In the genomic region with DNA sequence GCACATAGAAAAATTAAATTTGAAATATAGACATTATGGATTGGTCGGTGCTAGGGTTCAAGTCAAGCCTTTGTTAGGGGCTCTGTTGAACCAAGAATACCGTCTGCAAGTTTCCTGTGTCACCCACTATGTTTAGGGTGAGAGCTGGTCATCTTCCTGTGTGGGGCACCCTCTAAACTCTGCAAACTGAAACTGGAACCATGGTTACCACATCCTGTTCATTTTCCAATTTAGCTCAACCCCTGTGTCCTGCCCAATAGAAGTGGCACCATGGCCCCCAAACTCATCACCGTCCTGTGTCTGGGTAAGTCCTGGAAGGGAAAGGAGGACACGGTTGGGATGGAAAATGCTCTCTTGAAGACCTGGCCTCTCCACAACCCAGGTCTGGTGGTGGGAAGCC, we compare ENCODE assay signal across 14 cellular contexts. TPM values are rescaled to one million over a fixed set of nuclear protein-coding genes. Genes with fewer than 3 reads are reported as not detected.
DNase-seq lines count a peak whose midpoint lies in the region; ATAC-seq and TF ChIP-seq lines count a peak whose summit lies in the region.
"Had no signal": no experiment of that assay in that cellular context is flagged by ENCODE, and none has a peak within 500 bp of the region (broad histone marks: within the 10 kb centered on the region; RNA-seq: fewer than 3 reads in every experiment).

No MANE protein-coding gene starts in this region.

- no peaks in the 10 kb centered on the region for H3K4me1 ChIP-seq in endodermal cell (ENCODE audit: control insufficient read depth, insufficient read depth, low read length)
- H3K4me1 ChIP-seq: SJSA1 had no signal

- CTCF ChIA-PET in activated CD4-positive, alpha-beta T cell treated with anti-CD3 and anti-CD28 coated beads, Interleukin-2, amount 10 ng/mL, durations not matched to agents 7 days and 5 days (lab: Charles Lee), result interaction anchor here (0.6 kb wide), 1 partner anchor 351 kb away, joined by 3 read pairs; no protein-coding TSS in a partner anchor

- H3K27ac ChIP-seq in endodermal cell (ENCODE audit: low read depth, low read length), result no peak overlapping the region
- H3K27ac ChIP-seq: hepatocyte, SJSA1 had no signal

- H3K27me3 Mint-ChIP-seq in activated CD4-positive, alpha-beta T cell treated with anti-CD3 and anti-CD28 coated beads, Interleukin-2, amount 10 ng/mL, durations not matched to agents 7 days and 5 days, result peaks cover 48% of the 10 kb centered on the region
- H3K27me3 Mint-ChIP-seq in endodermal cell (ENCODE audit: insufficient read depth), result no peaks in the 10 kb centered on the region

- H3K9me3 Mint-ChIP-seq in activated CD4-positive, alpha-beta T cell treated with anti-CD3 and anti-CD28 coated beads, Interleukin-2, amount 10 ng/mL, durations not matched to agents 7 days and 5 days, result peaks cover 3% of the 10 kb centered on the region
- peaks cover 92% of the 10 kb centered on the region for H3K9me3 Mint-ChIP-seq in endodermal cell

- peak; percentile 64 for ATAC-seq in GM21576 (IDR thresholded peaks at IDR 0.05; ENCODE audit: unreplicated experiment)

- H3K27ac Mint-ChIP-seq in activated CD4-positive, alpha-beta T cell treated with anti-CD3 and anti-CD28 coated beads, Interleukin-2, amount 10 ng/mL, durations not matched to agents 7 days and 5 days, result no peak overlapping the region
- H3K27ac Mint-ChIP-seq in endodermal cell, result no peak overlapping the region

- POLR2A ChIA-PET in activated CD4-positive, alpha-beta T cell treated with anti-CD3 and anti-CD28 coated beads, Interleukin-2, amount 10 ng/mL, durations not matched to agents 7 days and 5 days (lab: Charles Lee), result no interaction called here

- no peaks in the 10 kb centered on the region for H3K27me3 ChIP-seq in endodermal cell (ENCODE audit: control insufficient read depth, insufficient read depth, low read length, poor library complexity, severe bottlenecking)
- H3K27me3 ChIP-seq: hepatocyte had no signal

- no peak for TF ChIP-seq CTCF in endodermal cell (conservative IDR thresholded peaks at IDR 0.05)

- H3K9me3 ChIP-seq in endodermal cell (ENCODE audit: control insufficient read depth, low read length), result peaks cover 81% of the 10 kb centered on the region
- H3K9me3 ChIP-seq: SJSA1 had no signal

- H3K9ac ChIP-seq in endodermal cell (ENCODE audit: extremely low read depth, low read length, poor library complexity, severe bottlenecking), result no peak overlapping the region

- DNase-seq in activated CD4-positive, alpha-beta T cell treated with anti-CD3 and anti-CD28 coated beads, Interleukin-2, amount 10 ng/mL, durations not matched to agents 7 days and 5 days, result peak; percentile 20
- DNase-seq in activated CD4-positive, alpha-beta T cell treated with anti-CD3 and anti-CD28 coated beads for 48 hours, result no peak
- DNase-seq in MV-4-11 (lab: John Stamatoyannopoulos, UW) (peak; percentile 91), endodermal cell (no peak), hepatic stellate cell (ENCODE audit: low spot score) (no peak)
- DNase-seq in stimulated activated CD8-positive, alpha-beta memory T cell treated with anti-CD3 and anti-CD28 coated beads, Interleukin-12 subunit alpha, Interleukin-12 subunit beta, amount 100 ng/mL, for 1 hour (ENCODE audit: low read depth), result peak; percentile 6
- DNase-seq in stimulated activated CD4-positive, alpha-beta T cell treated with anti-CD3 and anti-CD28 coated beads, Interleukin-2, amount 100 ng/mL, for 24 hours, result no peak
- DNase-seq: ACHN, NCI-H1930 had no signal

- no peak overlapping the region for H3K4me3 ChIP-seq in endodermal cell (ENCODE audit: low read length)
- H3K4me3 ChIP-seq: hepatocyte, SJSA1 had no signal

- WGBS in endodermal cell (ENCODE audit: insufficient coverage in 1 of 2, insufficient read length in 1 of 2), 2 experiments, result 76 to 82% methylated on average over 2 to 4 of the region's 4 CpGs

- no peaks in the 10 kb centered on the region for H3K36me3 Mint-ChIP-seq in activated CD4-positive, alpha-beta T cell treated with anti-CD3 and anti-CD28 coated beads, Interleukin-2, amount 10 ng/mL, durations not matched to agents 7 days and 5 days (ENCODE audit: low read depth)
- no peaks in the 10 kb centered on the region for H3K36me3 Mint-ChIP-seq in endodermal cell (ENCODE audit: low read depth)

- H3K4me3 Mint-ChIP-seq in activated CD4-positive, alpha-beta T cell treated with anti-CD3 and anti-CD28 coated beads, Interleukin-2, amount 10 ng/mL, durations not matched to agents 7 days and 5 days, result peak overlapping the region; percentile 39
- H3K4me3 Mint-ChIP-seq in endodermal cell, result no peak overlapping the region

- no peaks in the 10 kb centered on the region for H3K36me3 ChIP-seq in endodermal cell (ENCODE audit: control insufficient read depth, insufficient read depth, low read length)
- H3K36me3 ChIP-seq: SJSA1 had no signal

- peaks cover 48% of the 10 kb centered on the region for H3K4me1 Mint-ChIP-seq in activated CD4-positive, alpha-beta T cell treated with anti-CD3 and anti-CD28 coated beads, Interleukin-2, amount 10 ng/mL, durations not matched to agents 7 days and 5 days
- no peaks in the 10 kb centered on the region for H3K4me1 Mint-ChIP-seq in endodermal cell

RNA-seq across cellular contexts. Expression of a gene that starts 29.9 kb away (rescaled TPM):
- total RNA-seq in activated CD4-positive, alpha-beta T cell treated with anti-CD3 and anti-CD28 coated beads, Interleukin-2, amount 10 ng/mL, durations not matched to agents 7 days and 5 days, result 1 to 10 TPM; 3.1 to 3.7 TPM
- not detected for total RNA-seq in endodermal cell
- not detected for polyA plus RNA-seq in endodermal cell (2013, experiment 1 of 2)
- not detected for polyA plus RNA-seq in endodermal cell (2013, experiment 2 of 2)
- total RNA-seq: dermis microvascular lymphatic vessel endothelial cell, hepatocyte, SJSA1 had no signal
- polyA plus RNA-seq: hepatocyte, neural cell had no signal

RNA-seq across cellular contexts. Expression of a gene that starts 41.1 kb away (rescaled TPM):
- not detected for total RNA-seq in activated CD4-positive, alpha-beta T cell treated with anti-CD3 and anti-CD28 coated beads, Interleukin-2, amount 10 ng/mL, durations not matched to agents 7 days and 5 days
- total RNA-seq in endodermal cell, result not detected
- not detected for polyA plus RNA-seq in endodermal cell (2013, experiment 1 of 2)
- not detected for polyA plus RNA-seq in endodermal cell (2013, experiment 2 of 2)
- total RNA-seq: dermis microvascular lymphatic vessel endothelial cell, hepatocyte, SJSA1 had no signal
- polyA plus RNA-seq: hepatocyte, neural cell had no signal

RNA-seq across cellular contexts. Expression of a gene that starts 59.4 kb away (rescaled TPM):
- total RNA-seq in activated CD4-positive, alpha-beta T cell treated with anti-CD3 and anti-CD28 coated beads, Interleukin-2, amount 10 ng/mL, durations not matched to agents 7 days and 5 days, result not detected
- total RNA-seq in endodermal cell, result under 1 TPM in 1 of 2 donors, not detected in 1; 0.49 TPM
- polyA plus RNA-seq in endodermal cell (2013, experiment 1 of 2), result 7.0 TPM
- polyA plus RNA-seq in endodermal cell (2013, experiment 2 of 2), result 8.3 TPM
- polyA plus RNA-seq: neural cell had no signal

Comparison
In these comparisons a context has a peak if more than half of its experiments do, and no peak if none do; other contexts are left out.
1. DNase-seq: peak in activated CD4-positive, alpha-beta T cell treated with anti-CD3 and anti-CD28 coated beads, Interleukin-2, amount 10 ng/mL, durations not matched to agents 7 days and 5 days (single experiment), MV-4-11 (single experiment) and stimulated activated CD8-positive, alpha-beta memory T cell treated with anti-CD3 and anti-CD28 coated beads, Interleukin-12 subunit alpha, Interleukin-12 subunit beta, amount 100 ng/mL, for 1 hour (single experiment); none in activated CD4-positive, alpha-beta T cell treated with anti-CD3 and anti-CD28 coated beads for 48 hours (single experiment), endodermal cell (single experiment), stimulated activated CD4-positive, alpha-beta T cell treated with anti-CD3 and anti-CD28 coated beads, Interleukin-2, amount 100 ng/mL, for 24 hours (0 of 2) and hepatic stellate cell (single experiment).
2. RNA of a gene that starts 29.9 kb away (total RNA-seq): 3.1 to 3.7 TPM in activated CD4-positive, alpha-beta T cell treated with anti-CD3 and anti-CD28 coated beads, Interleukin-2, amount 10 ng/mL, durations not matched to agents 7 days and 5 days; not detected in endodermal cell; every median in the first group is over 4 times any median in the second.